23 cellular contexts compared by ENCODE assay signal in genomic region chr7:111159426-111159825, GRCh38.
A peak's percentile ranks its signal among the peaks of the same experiment; 100 is the strongest.
DNase-seq lines count a peak whose midpoint lies in the region; FAIRE-seq and TF ChIP-seq lines count a peak whose summit lies in the region.
"Had no signal": no experiment of that assay in that cellular context is flagged by ENCODE, and none has a peak within 500 bp of the region (broad histone marks: within the 10 kb centered on the region; RNA-seq: fewer than 3 reads in every experiment).

No MANE protein-coding gene starts in this region.

- H3K27ac ChIP-seq in breast epithelium (no peak overlapping the region), astrocyte (ENCODE audit: low read depth, low read length) (peak overlapping the region; percentile 32), sigmoid colon (no peak overlapping the region)
- H3K27ac ChIP-seq: 22Rv1, adrenal gland, esophagus muscularis mucosa, ovary, VCaP had no signal

- H4K20me1 ChIP-seq in astrocyte (ENCODE audit: insufficient read depth, low read length), result no peaks in the 10 kb centered on the region

- no peak for TF ChIP-seq EP300 in sigmoid colon (IDR thresholded peaks at IDR 0.05)

- peaks cover 5% of the 10 kb centered on the region for H3K36me3 Mint-ChIP-seq in MCF 10A (ENCODE audit: insufficient read depth, unreplicated experiment)
- H3K36me3 Mint-ChIP-seq in astrocyte (ENCODE audit: low read depth, unreplicated experiment), result no peaks in the 10 kb centered on the region
- H3K36me3 Mint-ChIP-seq: CD4-positive, alpha-beta memory T cell had no signal

- no peaks in the 10 kb centered on the region for H3K9me3 Mint-ChIP-seq in MCF 10A (ENCODE audit: unreplicated experiment)
- H3K9me3 Mint-ChIP-seq in astrocyte (ENCODE audit: unreplicated experiment), result no peaks in the 10 kb centered on the region
- H3K9me3 Mint-ChIP-seq: CD4-positive, alpha-beta memory T cell; GM23338 had no signal

- DNase-seq in MCF 10A (ENCODE audit: unreplicated experiment), result peak; percentile 36
- no peak for DNase-seq in breast epithelium (ENCODE audit: low spot score in 2 of 2)
- DNase-seq in astrocyte (ENCODE audit: low read depth), result peak; percentile 57
- DNase-seq in fibroblast of the conjunctiva (ENCODE audit: low read depth), result peak; percentile 10
- no peak for DNase-seq in NCI-H1436 (lab: John Stamatoyannopoulos, UW)
- no peak for DNase-seq in sigmoid colon
- no peak for DNase-seq in stimulated activated CD4-positive, alpha-beta T cell treated with anti-CD3 and anti-CD28 coated beads, Interleukin-2, amount 100 ng/mL, for 48 hours
- DNase-seq in DMS153 treated with DMSO at 0.1 percent for 48 hours (lab: John Stamatoyannopoulos, UW; ENCODE audit: unreplicated experiment), result no peak
- DNase-seq: activated CD8-positive, alpha-beta T cell treated with anti-CD3 and anti-CD28 coated beads, Interleukin-2, amount 10 ng/mL, durations not matched to agents 7 days and 5 days; adrenal gland; CD4-positive, alpha-beta memory T cell; DND-41; KG1; NCI-H1105; NCI-H748 treated with DMSO at 0.1 percent for 48 hours; ovary; small intestine; tibial artery had no signal

- no peaks in the 10 kb centered on the region for H3K4me1 ChIP-seq in breast epithelium
- peaks cover 8% of the 10 kb centered on the region for H3K4me1 ChIP-seq in astrocyte (ENCODE audit: insufficient read depth, low read length)
- H3K4me1 ChIP-seq in sigmoid colon, result no peaks in the 10 kb centered on the region
- H3K4me1 ChIP-seq: esophagus muscularis mucosa had no signal

- POLR2A ChIA-PET in MCF 10A (lab: Yijun Ruan, JAX), result interaction anchor here (0.7 kb wide), 1 partner anchor 11 kb away, joined by 3 read pairs; no protein-coding TSS in a partner anchor

- H3K27me3 ChIP-seq in breast epithelium (no peaks in the 10 kb centered on the region), astrocyte (ENCODE audit: insufficient read depth, low read length) (no peaks in the 10 kb centered on the region), sigmoid colon (no peaks in the 10 kb centered on the region)
- H3K27me3 ChIP-seq: adrenal gland, esophagus muscularis mucosa, ovary, tibial artery had no signal

- H3K79me2 ChIP-seq in astrocyte (ENCODE audit: insufficient read depth, low read length), result no peaks in the 10 kb centered on the region

- CTCF ChIA-PET in MCF 10A (lab: Yijun Ruan, JAX), result interaction anchor here (0.6 to 1.0 kb wide), 3 partner anchors 218 to 1687 kb away, joined by 3 read pairs; no protein-coding TSS in a partner anchor

- peaks cover 11% of the 10 kb centered on the region for H3K4me1 Mint-ChIP-seq in MCF 10A (ENCODE audit: insufficient read depth, unreplicated experiment)
- peaks cover 9% of the 10 kb centered on the region for H3K4me1 Mint-ChIP-seq in astrocyte (ENCODE audit: low read depth, unreplicated experiment)

- no peaks in the 10 kb centered on the region for H3K36me3 ChIP-seq in breast epithelium
- no peaks in the 10 kb centered on the region for H3K36me3 ChIP-seq in astrocyte (ENCODE audit: insufficient read depth, low read length)
- H3K36me3 ChIP-seq in sigmoid colon, result no peaks in the 10 kb centered on the region
- H3K36me3 ChIP-seq: adrenal gland, esophagus muscularis mucosa, ovary, tibial artery had no signal

- FAIRE-seq in astrocyte (lab: Jason Lieb, UNC), result no peak
- FAIRE-seq: small intestine had no signal

- no TSS peak for BruUV-seq in MCF 10A (replicated peaks; lab: Mats Ljungman, UMichigan)

- H3K4me3 Mint-ChIP-seq in MCF 10A (ENCODE audit: unreplicated experiment) (no peak overlapping the region), astrocyte (ENCODE audit: unreplicated experiment) (no peak overlapping the region)
- H3K4me3 Mint-ChIP-seq: activated CD8-positive, alpha-beta T cell treated with anti-CD3 and anti-CD28 coated beads, Interleukin-2, amount 10 ng/mL, durations not matched to agents 7 days and 5 days; CD4-positive, alpha-beta memory T cell; dendritic cell treated with granulocyte-macrophage colony-stimulating factor and Interleukin-4, amounts not matched to agents 40 ng/mL and 50 ng/mL, for 4 days; GM23338 had no signal

- H2AFZ ChIP-seq in astrocyte (ENCODE audit: low read depth, low read length), result no peak overlapping the region
- H2AFZ ChIP-seq: GM23338 had no signal

- H3K27ac Mint-ChIP-seq in MCF 10A (ENCODE audit: low read depth, unreplicated experiment) (peak overlapping the region; percentile 61), astrocyte (ENCODE audit: unreplicated experiment) (no peak overlapping the region)
- H3K27ac Mint-ChIP-seq: activated CD8-positive, alpha-beta T cell treated with anti-CD3 and anti-CD28 coated beads, Interleukin-2, amount 10 ng/mL, durations not matched to agents 7 days and 5 days; CD4-positive, alpha-beta memory T cell; dendritic cell treated with granulocyte-macrophage colony-stimulating factor and Interleukin-4, amounts not matched to agents 40 ng/mL and 50 ng/mL, for 4 days; GM23338 had no signal

- H3K27me3 Mint-ChIP-seq in MCF 10A (ENCODE audit: insufficient read depth, unreplicated experiment) (no peaks in the 10 kb centered on the region), astrocyte (ENCODE audit: low read depth, unreplicated experiment) (no peaks in the 10 kb centered on the region)
- H3K27me3 Mint-ChIP-seq: CD4-positive, alpha-beta memory T cell; dendritic cell treated with granulocyte-macrophage colony-stimulating factor and Interleukin-4, amounts not matched to agents 40 ng/mL and 50 ng/mL, for 4 days had no signal

- intact Hi-C loops in MCF 10A (cut with micrococcal nuclease) (no loop called here), breast epithelium (cut with DNase I; ENCODE audit: low total_unique reads) (no loop called here), sigmoid colon (cut with DNase I) (no loop called here)

- no peaks in the 10 kb centered on the region for H3K9me3 ChIP-seq in breast epithelium
- H3K9me3 ChIP-seq in astrocyte (ENCODE audit: insufficient read depth, low read depth, low read length), result no peaks in the 10 kb centered on the region
- no peaks in the 10 kb centered on the region for H3K9me3 ChIP-seq in sigmoid colon
- H3K9me3 ChIP-seq: adrenal gland, esophagus muscularis mucosa, ovary, tibial artery had no signal

- TF ChIP-seq POLR2A in breast epithelium (IDR thresholded peaks at IDR 0.05), result no peak
- no peak for TF ChIP-seq POLR2A in sigmoid colon (IDR thresholded peaks at IDR 0.05)

- no peak overlapping the region for H3K9ac ChIP-seq in astrocyte (ENCODE audit: low read length)

- H3K4me3 ChIP-seq in breast epithelium, result no peak overlapping the region
- no peak overlapping the region for H3K4me3 ChIP-seq in astrocyte (ENCODE audit: insufficient read depth, low read depth, low read length)
- H3K4me3 ChIP-seq in sigmoid colon, result no peak overlapping the region
- H3K4me3 ChIP-seq: adrenal gland, esophagus muscularis mucosa, GM23338, ovary, tibial artery had no signal

- H3K4me2 ChIP-seq in astrocyte (ENCODE audit: low read length), result no peak overlapping the region
- H3K4me2 ChIP-seq: GM23338 had no signal

- no peak for TF ChIP-seq CTCF in MCF 10A (IDR thresholded peaks at IDR 0.05; ENCODE audit: unreplicated experiment)
- no peak for TF ChIP-seq CTCF in breast epithelium (IDR thresholded peaks at IDR 0.05)
- no peak for TF ChIP-seq CTCF in astrocyte (IDR thresholded peaks at IDR 0.05; ENCODE audit: insufficient read depth, low read depth, low read length)
- no peak for TF ChIP-seq CTCF in sigmoid colon (IDR thresholded peaks at IDR 0.05)

Comparison
In these comparisons a context has a peak if more than half of its experiments do, and no peak if none do; other contexts are left out.
1. DNase-seq: peak in MCF 10A (single experiment), astrocyte (single experiment) and fibroblast of the conjunctiva (single experiment); none in breast epithelium (0 of 2), NCI-H1436 (single experiment), sigmoid colon (single experiment), stimulated activated CD4-positive, alpha-beta T cell treated with anti-CD3 and anti-CD28 coated beads, Interleukin-2, amount 100 ng/mL, for 48 hours (0 of 2) and DMS153 treated with DMSO at 0.1 percent for 48 hours (single experiment).